ENCODE assay signal across 4 cellular contexts in the genomic region with DNA sequence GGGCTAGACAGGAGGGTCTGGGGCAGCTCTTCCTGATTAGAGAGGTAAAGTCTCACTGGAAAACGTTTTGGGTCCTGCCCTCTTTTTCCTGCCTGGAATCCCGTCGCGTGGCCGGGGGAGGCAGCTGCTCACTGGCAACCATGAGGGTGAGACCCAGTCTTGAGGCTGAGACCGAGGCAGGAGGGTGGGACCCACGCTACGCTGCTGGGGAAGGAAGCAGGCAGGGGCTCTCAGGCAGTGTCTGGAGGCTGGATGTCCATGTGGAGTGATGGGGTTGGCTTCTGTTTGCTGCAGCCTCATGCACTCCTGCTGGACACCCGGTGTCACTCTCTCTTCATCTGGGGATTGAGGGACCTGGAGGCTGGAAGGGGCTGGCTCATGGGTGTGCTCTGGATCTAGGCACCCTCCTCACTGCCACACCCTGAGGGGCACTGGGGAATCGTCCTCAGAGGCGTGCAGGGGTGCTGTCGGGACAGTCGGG.
A peak's percentile ranks its signal among the peaks of the same experiment; 100 is the strongest.
TF ChIP-seq lines count a peak whose summit lies in the region.

No MANE protein-coding gene starts in this region.

TF ChIP-seq in SK-N-SH, 30 proteins besides CTCF, POLR2A, EP300 and RAD21:
- TF ChIP-seq, protein P1, sequence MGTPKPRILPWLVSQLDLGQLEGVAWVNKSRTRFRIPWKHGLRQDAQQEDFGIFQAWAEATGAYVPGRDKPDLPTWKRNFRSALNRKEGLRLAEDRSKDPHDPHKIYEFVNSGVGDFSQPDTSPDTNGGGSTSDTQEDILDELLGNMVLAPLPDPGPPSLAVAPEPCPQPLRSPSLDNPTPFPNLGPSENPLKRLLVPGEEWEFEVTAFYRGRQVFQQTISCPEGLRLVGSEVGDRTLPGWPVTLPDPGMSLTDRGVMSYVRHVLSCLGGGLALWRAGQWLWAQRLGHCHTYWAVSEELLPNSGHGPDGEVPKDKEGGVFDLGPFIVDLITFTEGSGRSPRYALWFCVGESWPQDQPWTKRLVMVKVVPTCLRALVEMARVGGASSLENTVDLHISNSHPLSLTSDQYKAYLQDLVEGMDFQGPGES (IDR thresholded peaks at IDR 0.05; ENCODE audit: low read depth, low read length) = no peak
- TF ChIP-seq SMC3 (IDR thresholded peaks at IDR 0.05; ENCODE audit: low read depth, low read length) = peak; percentile 16; the same call in 1 of the 2 replicates

TF ChIP-seq in SK-N-SH treated with all-trans-retinoic acid at 6 μM for 48 hours, 23 proteins besides CTCF, POLR2A, EP300 and RAD21:
- TF ChIP-seq TSHZ2 (CRISPR knock-in tag; IDR thresholded peaks at IDR 0.05) = no peak
- TF ChIP-seq, protein P2, sequence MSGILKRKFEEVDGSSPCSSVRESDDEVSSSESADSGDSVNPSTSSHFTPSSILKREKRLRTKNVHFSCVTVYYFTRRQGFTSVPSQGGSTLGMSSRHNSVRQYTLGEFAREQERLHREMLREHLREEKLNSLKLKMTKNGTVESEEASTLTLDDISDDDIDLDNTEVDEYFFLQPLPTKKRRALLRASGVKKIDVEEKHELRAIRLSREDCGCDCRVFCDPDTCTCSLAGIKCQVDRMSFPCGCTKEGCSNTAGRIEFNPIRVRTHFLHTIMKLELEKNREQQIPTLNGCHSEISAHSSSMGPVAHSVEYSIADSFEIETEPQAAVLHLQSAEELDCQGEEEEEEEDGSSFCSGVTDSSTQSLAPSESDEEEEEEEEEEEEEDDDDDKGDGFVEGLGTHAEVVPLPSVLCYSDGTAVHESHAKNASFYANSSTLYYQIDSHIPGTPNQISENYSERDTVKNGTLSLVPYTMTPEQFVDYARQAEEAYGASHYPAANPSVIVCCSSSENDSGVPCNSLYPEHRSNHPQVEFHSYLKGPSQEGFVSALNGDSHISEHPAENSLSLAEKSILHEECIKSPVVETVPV (CRISPR knock-in tag; IDR thresholded peaks at IDR 0.05) = no peak

TF ChIP-seq in HCT116, 20 proteins besides CTCF, POLR2A, EP300 and RAD21:
- TF ChIP-seq POLR2AphosphoS5 (IDR thresholded peaks at IDR 0.05; ENCODE audit: low read depth, low read length) (no peak), SRF (IDR thresholded peaks at IDR 0.05; ENCODE audit: low read depth) (no peak)

TF ChIP-seq in H1, 55 proteins besides CTCF, POLR2A, EP300 and RAD21:
- no peak for TF ChIP-seq CEBPB (IDR thresholded peaks at IDR 0.05; ENCODE audit: low read depth, low read length)
